19 cellular contexts compared by ENCODE assay signal in the genomic region with DNA sequence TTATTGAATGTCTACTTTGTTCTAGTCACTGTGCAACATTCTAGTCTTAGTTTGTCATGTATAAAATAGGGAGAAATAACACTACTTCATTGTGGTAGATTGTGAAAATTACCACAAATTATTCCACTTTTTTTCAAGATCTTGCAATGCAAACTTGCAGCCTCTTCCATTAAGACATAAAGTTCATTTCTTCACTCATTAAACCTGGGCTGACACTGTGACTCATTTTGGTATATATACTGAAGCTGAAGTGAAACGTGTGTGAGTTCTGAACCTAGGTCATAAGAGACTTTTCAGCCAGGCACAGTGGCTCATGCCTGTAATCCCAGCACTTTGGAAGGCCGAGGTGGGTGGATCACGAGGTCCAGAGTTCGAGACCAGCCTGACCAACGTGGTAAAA.
DNase-seq lines count a peak whose midpoint lies in the region; ATAC-seq, FAIRE-seq and TF ChIP-seq lines count a peak whose summit lies in the region.
"Had no signal": no experiment of that assay in that cellular context is flagged by ENCODE, and none has a peak within 500 bp of the region (broad histone marks: within the 10 kb centered on the region; RNA-seq: fewer than 3 reads in every experiment).

No MANE protein-coding gene starts in this region.

- no peak overlapping the region for H3K9ac ChIP-seq in PC-3 (ENCODE audit: low read length)
- H3K9ac ChIP-seq in GM12878 (ENCODE audit: control insufficient read depth, insufficient read depth, low read length), result no peak overlapping the region
- no peak overlapping the region for H3K9ac ChIP-seq in smooth muscle cell (ENCODE audit: low read depth)
- H3K9ac ChIP-seq: BLaER1, GM23248 had no signal

- no peak for FAIRE-seq in GM12878 (lab: Jason Lieb, UNC)
- FAIRE-seq: G401.6, GM19239, H1 had no signal

- TF ChIP-seq RAD21 in GM12878 (IDR thresholded peaks at IDR 0.05; ENCODE audit: insufficient read depth, low read depth, low read length), result no peak

- DNase-seq in MV-4-11 (lab: John Stamatoyannopoulos, UW) (peak; percentile 11), PC-3 (peak; percentile 19), GM12878 (ENCODE audit: low read depth, low spot score) (no peak), glomerular visceral epithelial cell (ENCODE audit: extremely low spot score) (no peak), smooth muscle cell (lab: John Stamatoyannopoulos, UW; ENCODE audit: unreplicated experiment) (no peak)
- DNase-seq in activated CD4-positive, alpha-beta T cell treated with anti-CD3 and anti-CD28 coated beads, Interleukin-2, amount 50 U/mL, for 48 hours, result no peak
- DNase-seq: Caco-2; CD4-positive, CD25-positive, alpha-beta regulatory T cell; CD8-positive, alpha-beta T cell; DMS153; DND-41; GM23248; H7; HCEC 1CT had no signal

- CTCF ChIA-PET in PC-3 (lab: Charles Lee) (no interaction called here), GM12878 (lab: Yijun Ruan, JAX) (interaction anchor here (1.0 kb wide), 1 partner anchor 34 kb away, joined by 3 read pairs; no protein-coding TSS in a partner anchor)

- no peak overlapping the region for H3K4me3 ChIP-seq in PC-3 (ENCODE audit: low read length)
- no peak overlapping the region for H3K4me3 ChIP-seq in GM12878
- H3K4me3 ChIP-seq in smooth muscle cell, result no peak overlapping the region
- H3K4me3 ChIP-seq: BLaER1, GM23248 had no signal

- H3K4me1 ChIP-seq in PC-3 (ENCODE audit: insufficient read depth, low read length) (peaks cover 28% of the 10 kb centered on the region), GM12878 (ENCODE audit: control insufficient read depth, insufficient read depth, low read length) (no peaks in the 10 kb centered on the region), smooth muscle cell (ENCODE audit: low read depth) (peaks cover 46% of the 10 kb centered on the region)
- H3K4me1 ChIP-seq: BLaER1 had no signal

- no peak for TF ChIP-seq EP300 in GM12878 (IDR thresholded peaks at IDR 0.05; ENCODE audit: borderline replicate concordance in 1 of 2, control insufficient read depth in 1 of 2, low read depth in 2 of 2, low read length in 2 of 2)

- intact Hi-C loops in PC-3 (cut with micrococcal nuclease) (no loop called here), GM12878 (cut with micrococcal nuclease; ENCODE audit: unreplicated experiment) (no loop called here)

- ATAC-seq in PC-3 (no peak), GM12878 (peak; percentile 28; the same call in 1 of the 3 replicates)
- ATAC-seq: CD8-positive, alpha-beta T cell had no signal

- H2AFZ ChIP-seq in PC-3 (ENCODE audit: low read length) (no peak overlapping the region), GM12878 (ENCODE audit: control insufficient read depth, low read depth, low read length) (no peak overlapping the region), smooth muscle cell (ENCODE audit: low read depth) (no peak overlapping the region)

- POLR2A ChIA-PET in PC-3 (lab: Charles Lee; ENCODE audit: unreplicated experiment), result interaction anchor here (0.6 kb wide), 1 partner anchor 1372 kb away, joined by 6 read pairs; no protein-coding TSS in a partner anchor
- POLR2A ChIA-PET in GM12878 (lab: Charles Lee), result no interaction called here

- H3K9me3 ChIP-seq in PC-3 (ENCODE audit: low read length) (no peaks in the 10 kb centered on the region), GM12878 (replicated peaks; ENCODE audit: control insufficient read depth, insufficient read depth, low read length) (no peaks in the 10 kb centered on the region), smooth muscle cell (replicated peaks; ENCODE audit: low read depth) (no peaks in the 10 kb centered on the region)
- H3K9me3 ChIP-seq: BLaER1, Caco-2 had no signal

- H3F3A ChIP-seq in PC-3 (ENCODE audit: low read length, unreplicated experiment) (peaks cover 5% of the 10 kb centered on the region), smooth muscle cell (ENCODE audit: low read depth) (no peaks in the 10 kb centered on the region)

- H3K4me2 ChIP-seq in PC-3 (ENCODE audit: low read length) (no peak overlapping the region), GM12878 (ENCODE audit: control insufficient read depth, insufficient read depth) (no peak overlapping the region), smooth muscle cell (no peak overlapping the region)
- H3K4me2 ChIP-seq: BLaER1 had no signal

- H3K27me3 ChIP-seq in PC-3 (ENCODE audit: low read length) (no peaks in the 10 kb centered on the region), GM12878 (replicated peaks in 1 of 2; ENCODE audit: control insufficient read depth in 2 of 2, insufficient read depth in 2 of 2, low read length in 1 of 2) (no peaks in the 10 kb centered on the region), smooth muscle cell (ENCODE audit: low read depth) (no peaks in the 10 kb centered on the region)
- H3K27me3 ChIP-seq: BLaER1 had no signal

- H3K36me3 ChIP-seq in PC-3 (ENCODE audit: low read depth, low read length) (no peaks in the 10 kb centered on the region), GM12878 (ENCODE audit: control insufficient read depth in 2 of 2, insufficient read depth in 2 of 2, low read length in 1 of 2) (no peaks in the 10 kb centered on the region), smooth muscle cell (ENCODE audit: low read depth) (no peaks in the 10 kb centered on the region)
- H3K36me3 ChIP-seq: BLaER1 had no signal

- SMC1A ChIA-PET in GM12878 (lab: Charles Lee; ENCODE audit: uncharacterized antibody, unreplicated experiment), result interaction anchor here (0.7 kb wide), 1 partner anchor 50 kb away, joined by 3 read pairs; no protein-coding TSS in a partner anchor

- no peaks in the 10 kb centered on the region for H3K79me2 ChIP-seq in PC-3 (ENCODE audit: low read length)
- H3K79me2 ChIP-seq in GM12878 (ENCODE audit: control insufficient read depth, insufficient read depth, low read length), result no peaks in the 10 kb centered on the region
- H3K79me2 ChIP-seq in smooth muscle cell (ENCODE audit: low read depth), result no peaks in the 10 kb centered on the region

- TF ChIP-seq CTCF in PC-3 (conservative IDR thresholded peaks at IDR 0.05; ENCODE audit: low read depth, low read length), result no peak
- no peak for TF ChIP-seq CTCF in GM12878 (IDR thresholded peaks at IDR 0.05 in 2 of 3, conservative IDR thresholded peaks at IDR 0.05 in 1 of 3; ENCODE audit: control insufficient read depth in 2 of 3, extremely low read depth in 1 of 3, insufficient read depth in 1 of 3, low read depth in 3 of 3, low read length in 3 of 3)
- TF ChIP-seq CTCF in smooth muscle cell (IDR thresholded peaks at IDR 0.05; ENCODE audit: borderline replicate concordance, insufficient read depth, poor library complexity, severe bottlenecking), result no peak

- no peaks in the 10 kb centered on the region for H4K20me1 ChIP-seq in PC-3 (ENCODE audit: low read length)
- H4K20me1 ChIP-seq in GM12878 (ENCODE audit: control insufficient read depth, insufficient read depth), result no peaks in the 10 kb centered on the region
- no peaks in the 10 kb centered on the region for H4K20me1 ChIP-seq in smooth muscle cell (ENCODE audit: low read depth)
- H4K20me1 ChIP-seq: BLaER1 had no signal

- no peaks in the 10 kb centered on the region for H3K9me2 ChIP-seq in PC-3 (replicated peaks; ENCODE audit: low read length)

- RAD21 ChIA-PET in GM12878 (lab: Charles Lee; ENCODE audit: unreplicated experiment), result no interaction called here

- BruUV-seq in PC-3 (replicated peaks; lab: Mats Ljungman, UMichigan), result no TSS peak
- BruUV-seq in GM12878 (replicated peaks; lab: Mats Ljungman, UMichigan), result no TSS peak

- WGBS in GM12878 (ENCODE audit: insufficient coverage, insufficient replicate concordance, low lambda C conversion rate, missing lambda C conversion rate), result 1% methylated on average over 5 of the region's 5 CpGs
- 84% methylated on average over 5 of the region's 5 CpGs for WGBS in smooth muscle cell (ENCODE audit: low lambda C conversion rate)

- in situ Hi-C loops in GM12878 (cut with MboI), result no loop called here

- no peak for TF ChIP-seq POLR2A in GM12878 (IDR thresholded peaks at IDR 0.05; ENCODE audit: low read depth, low read length)

- H3K27ac ChIP-seq in PC-3 (ENCODE audit: low read length) (no peak overlapping the region), GM12878 (ENCODE audit: control insufficient read depth, insufficient read depth) (no peak overlapping the region), smooth muscle cell (ENCODE audit: low read depth) (no peak overlapping the region)
- H3K27ac ChIP-seq: BLaER1, C4-2B had no signal

TF ChIP-seq in GM12878, 131 proteins besides CTCF, POLR2A, EP300 and RAD21:
- TF ChIP-seq ZNF24 (IDR thresholded peaks at IDR 0.05) (peak; percentile 91), MXI1 (IDR thresholded peaks at IDR 0.05; ENCODE audit: low read depth, low read length) (no peak), BHLHE40 (IDR thresholded peaks at IDR 0.05; ENCODE audit: borderline replicate concordance in 1 of 2, low read depth in 2 of 2, low read length in 1 of 2) (peak in 1 of 2 experiments; percentile 42; a peak in 1 of 4 replicates)

Comparison
In these comparisons a context has a peak if more than half of its experiments do, and no peak if none do; other contexts are left out.
1. DNase-seq: peak in MV-4-11 (single experiment) and PC-3 (single experiment); none in GM12878 (single experiment), glomerular visceral epithelial cell (single experiment), activated CD4-positive, alpha-beta T cell treated with anti-CD3 and anti-CD28 coated beads, Interleukin-2, amount 50 U/mL, for 48 hours (0 of 2) and smooth muscle cell (single experiment).